7 cellular contexts compared by ENCODE assay signal in genomic region chr7:73526158-73526494, GRCh38. TPM values are rescaled to one million over a fixed set of nuclear protein-coding genes. Genes with fewer than 3 reads are reported as not detected.
DNase-seq lines count a peak whose midpoint lies in the region; ATAC-seq and TF ChIP-seq lines count a peak whose summit lies in the region.
"Not testable (repeated sequence)": the region's sequence is repeated elsewhere in the genome, so short reads cannot be mapped to it uniquely, and the experiment has no call there.

No MANE protein-coding gene starts in this region.

- not testable (repeated sequence) for H4K20me1 ChIP-seq in Loucy (ENCODE audit: insufficient read depth, low read length, poor library complexity, severe bottlenecking)

- not testable (repeated sequence) for ATAC-seq in activated CD8-positive, alpha-beta T cell treated with anti-CD3 and anti-CD28 coated beads, Interleukin-2, amount 10 ng/mL, durations not matched to agents 7 days and 5 days; stimulated activated memory B cell treated with anti-CD40 and anti-IgM and Interleukin-4, amounts not matched to agents 10 μg/mL and 1 μg/mL and 100 μg/mL, for 72 hours

- not testable (repeated sequence) for DNase-seq in activated CD8-positive, alpha-beta T cell treated with anti-CD3 and anti-CD28 coated beads, Interleukin-2, amount 10 ng/mL, durations not matched to agents 7 days and 5 days; activated naive CD8-positive, alpha-beta T cell treated with anti-CD3 and anti-CD28 coated beads for 36 hours; immature natural killer cell

- TF ChIP-seq CTCF in Loucy (conservative IDR thresholded peaks at IDR 0.05; ENCODE audit: low read length) = not testable (repeated sequence)

- not testable (repeated sequence) for H3K9me2 ChIP-seq in Loucy (replicated peaks; ENCODE audit: low read depth, low read length)

- peaks cover 25% of the 10 kb centered on the region for H3K4me1 Mint-ChIP-seq in T-helper 1 cell treated with Interleukin-12 subunit alpha and Interleukin-12 subunit beta and Interleukin-4 antibody, amounts not matched to agents 30 μg/mL and 1 μg/mL, for 36 hours (ENCODE audit: low read depth)
- H3K4me1 Mint-ChIP-seq in activated CD8-positive, alpha-beta T cell treated with anti-CD3 and anti-CD28 coated beads, Interleukin-2, amount 10 ng/mL, durations not matched to agents 7 days and 5 days (ENCODE audit: low read depth) = peaks cover 45% of the 10 kb centered on the region
- H3K4me1 Mint-ChIP-seq in activated naive CD8-positive, alpha-beta T cell treated with anti-CD3 and anti-CD28 coated beads for 36 hours = peaks cover 33% of the 10 kb centered on the region
- peaks cover 38 to 49% of the 10 kb centered on the region in 2 donors for H3K4me1 Mint-ChIP-seq in immature natural killer cell
- H3K4me1 Mint-ChIP-seq in stimulated activated memory B cell treated with anti-CD40 and anti-IgM and Interleukin-4, amounts not matched to agents 10 μg/mL and 1 μg/mL and 100 μg/mL, for 72 hours = peaks cover 34% of the 10 kb centered on the region

- not testable (repeated sequence) for H3K27me3 Mint-ChIP-seq in T-helper 1 cell treated with Interleukin-12 subunit alpha and Interleukin-12 subunit beta and Interleukin-4 antibody, amounts not matched to agents 30 μg/mL and 1 μg/mL, for 36 hours (ENCODE audit: low read depth); activated CD8-positive, alpha-beta T cell treated with anti-CD3 and anti-CD28 coated beads, Interleukin-2, amount 10 ng/mL, durations not matched to agents 7 days and 5 days (ENCODE audit: low read depth); activated naive CD8-positive, alpha-beta T cell treated with anti-CD3 and anti-CD28 coated beads for 36 hours; immature natural killer cell (ENCODE audit: low read depth in 3 of 3); stimulated activated memory B cell treated with anti-CD40 and anti-IgM and Interleukin-4, amounts not matched to agents 10 μg/mL and 1 μg/mL and 100 μg/mL, for 72 hours

- peaks cover 24% of the 10 kb centered on the region for H3F3A ChIP-seq in Loucy (ENCODE audit: low read depth)

- not testable (repeated sequence) for H3K36me3 Mint-ChIP-seq in T-helper 1 cell treated with Interleukin-12 subunit alpha and Interleukin-12 subunit beta and Interleukin-4 antibody, amounts not matched to agents 30 μg/mL and 1 μg/mL, for 36 hours (ENCODE audit: low read depth); activated CD8-positive, alpha-beta T cell treated with anti-CD3 and anti-CD28 coated beads, Interleukin-2, amount 10 ng/mL, durations not matched to agents 7 days and 5 days (ENCODE audit: low read depth); immature natural killer cell; stimulated activated memory B cell treated with anti-CD40 and anti-IgM and Interleukin-4, amounts not matched to agents 10 μg/mL and 1 μg/mL and 100 μg/mL, for 72 hours
- peaks cover 11% of the 10 kb centered on the region for H3K36me3 Mint-ChIP-seq in activated naive CD8-positive, alpha-beta T cell treated with anti-CD3 and anti-CD28 coated beads for 36 hours

- H3K36me3 ChIP-seq in Loucy (ENCODE audit: insufficient read depth, low read length) = not testable (repeated sequence)

- H3K4me3 ChIP-seq in GM08714 (ENCODE audit: low read length) (peak overlapping the region; percentile 54; the same call in 1 of the 2 replicates), Loucy (ENCODE audit: low read length, poor library complexity, severe bottlenecking) (peak overlapping the region; percentile 72)

- not testable (repeated sequence) for H3K9me3 ChIP-seq in Loucy (ENCODE audit: insufficient read depth, low read depth, low read length)

- H3K9me3 Mint-ChIP-seq in T-helper 1 cell treated with Interleukin-12 subunit alpha and Interleukin-12 subunit beta and Interleukin-4 antibody, amounts not matched to agents 30 μg/mL and 1 μg/mL, for 36 hours; activated CD8-positive, alpha-beta T cell treated with anti-CD3 and anti-CD28 coated beads, Interleukin-2, amount 10 ng/mL, durations not matched to agents 7 days and 5 days (ENCODE audit: insufficient read depth); activated naive CD8-positive, alpha-beta T cell treated with anti-CD3 and anti-CD28 coated beads for 36 hours; immature natural killer cell; stimulated activated memory B cell treated with anti-CD40 and anti-IgM and Interleukin-4, amounts not matched to agents 10 μg/mL and 1 μg/mL and 100 μg/mL, for 72 hours: not testable (repeated sequence)

- H3K9ac ChIP-seq in Loucy (ENCODE audit: low read depth, low read length, poor library complexity, severe bottlenecking) = peak overlapping the region; percentile 77

- not testable (repeated sequence) for H3K27me3 ChIP-seq in Loucy (ENCODE audit: insufficient read depth, low read length, poor library complexity, severe bottlenecking)

- H3K27ac Mint-ChIP-seq in T-helper 1 cell treated with Interleukin-12 subunit alpha and Interleukin-12 subunit beta and Interleukin-4 antibody, amounts not matched to agents 30 μg/mL and 1 μg/mL, for 36 hours = peak overlapping the region; percentile 51
- peak overlapping the region; percentile 86 for H3K27ac Mint-ChIP-seq in activated CD8-positive, alpha-beta T cell treated with anti-CD3 and anti-CD28 coated beads, Interleukin-2, amount 10 ng/mL, durations not matched to agents 7 days and 5 days
- peak overlapping the region; percentile 88 for H3K27ac Mint-ChIP-seq in activated naive CD8-positive, alpha-beta T cell treated with anti-CD3 and anti-CD28 coated beads for 36 hours
- peak overlapping the region in 1 of 6 donors; percentile 75 for H3K27ac Mint-ChIP-seq in immature natural killer cell
- H3K27ac Mint-ChIP-seq in stimulated activated memory B cell treated with anti-CD40 and anti-IgM and Interleukin-4, amounts not matched to agents 10 μg/mL and 1 μg/mL and 100 μg/mL, for 72 hours = peak overlapping the region; percentile 83

- POLR2A ChIA-PET in activated CD8-positive, alpha-beta T cell treated with anti-CD3 and anti-CD28 coated beads, Interleukin-2, amount 10 ng/mL, durations not matched to agents 7 days and 5 days (lab: Charles Lee) = interaction anchor here (0.8 to 2.0 kb wide), 4 partner anchors 21 to 52 kb away, joined by 3 to 7 read pairs (median 4); partner anchors contain the start of genes BCL7B and TBL2

- CTCF ChIA-PET in activated CD8-positive, alpha-beta T cell treated with anti-CD3 and anti-CD28 coated beads, Interleukin-2, amount 10 ng/mL, durations not matched to agents 7 days and 5 days (lab: Charles Lee) = interaction anchor here (1.1 kb wide), 1 partner anchor 12 kb away, joined by 6 read pairs; no protein-coding TSS in a partner anchor

- not testable (repeated sequence) for H2AFZ ChIP-seq in Loucy (ENCODE audit: low read length)

- peaks cover 37% of the 10 kb centered on the region for H3K4me1 ChIP-seq in Loucy (ENCODE audit: insufficient read depth, low read length, poor library complexity, severe bottlenecking)

- H3K4me3 Mint-ChIP-seq in T-helper 1 cell treated with Interleukin-12 subunit alpha and Interleukin-12 subunit beta and Interleukin-4 antibody, amounts not matched to agents 30 μg/mL and 1 μg/mL, for 36 hours = peak overlapping the region; percentile 64
- H3K4me3 Mint-ChIP-seq in activated CD8-positive, alpha-beta T cell treated with anti-CD3 and anti-CD28 coated beads, Interleukin-2, amount 10 ng/mL, durations not matched to agents 7 days and 5 days = peak overlapping the region; percentile 79
- not testable (repeated sequence) for H3K4me3 Mint-ChIP-seq in activated naive CD8-positive, alpha-beta T cell treated with anti-CD3 and anti-CD28 coated beads for 36 hours
- peak overlapping the region in 3 of 5 donors; percentile 72 to 81 (median 77) for H3K4me3 Mint-ChIP-seq in immature natural killer cell
- peak overlapping the region; percentile 77 for H3K4me3 Mint-ChIP-seq in stimulated activated memory B cell treated with anti-CD40 and anti-IgM and Interleukin-4, amounts not matched to agents 10 μg/mL and 1 μg/mL and 100 μg/mL, for 72 hours

- peak overlapping the region; percentile 85 for H3K4me2 ChIP-seq in Loucy (ENCODE audit: low read depth, low read length, poor library complexity, severe bottlenecking)

- H3K79me2 ChIP-seq in Loucy (ENCODE audit: insufficient read depth, low read length) = peaks cover 26% of the 10 kb centered on the region

RNA-seq across cellular contexts. Expression of gene BAZ1B, which starts 4.0 kb away (rescaled TPM):
- total RNA-seq in activated CD8-positive, alpha-beta T cell treated with anti-CD3 and anti-CD28 coated beads, Interleukin-2, amount 10 ng/mL, durations not matched to agents 7 days and 5 days = 100 to 1,000 TPM; 111 to 112 TPM
- total RNA-seq in activated naive CD8-positive, alpha-beta T cell treated with anti-CD3 and anti-CD28 coated beads for 36 hours = 100 to 1,000 TPM; 107 to 108 TPM
- 10 to 100 TPM in 1 of 3 donors, 1 to 10 TPM in 2; 3.6 to 23.4 (median 7.4) TPM for polyA plus RNA-seq in immature natural killer cell

RNA-seq across cellular contexts. Expression of gene BCL7B, which starts 31.4 kb away (rescaled TPM):
- total RNA-seq in activated CD8-positive, alpha-beta T cell treated with anti-CD3 and anti-CD28 coated beads, Interleukin-2, amount 10 ng/mL, durations not matched to agents 7 days and 5 days = 10 to 100 TPM; 76.8 to 80.8 TPM
- total RNA-seq in activated naive CD8-positive, alpha-beta T cell treated with anti-CD3 and anti-CD28 coated beads for 36 hours = 10 to 100 TPM; 65.6 to 66.2 TPM
- 100 to 1,000 TPM in 1 of 3 donors, 10 to 100 TPM in 2; 89.1 to 103 (median 95.5) TPM for polyA plus RNA-seq in immature natural killer cell

RNA-seq across cellular contexts. Expression of gene TBL2, which starts 52.3 kb away (rescaled TPM):
- 10 to 100 TPM; 26.1 to 26.4 TPM for total RNA-seq in activated CD8-positive, alpha-beta T cell treated with anti-CD3 and anti-CD28 coated beads, Interleukin-2, amount 10 ng/mL, durations not matched to agents 7 days and 5 days
- 10 to 100 TPM; 30.4 to 32.2 TPM for total RNA-seq in activated naive CD8-positive, alpha-beta T cell treated with anti-CD3 and anti-CD28 coated beads for 36 hours
- polyA plus RNA-seq in immature natural killer cell = 10 to 100 TPM; 19.3 to 32.4 (median 21.7) TPM
